Comparison of ENCODE assay signal across 6 cellular contexts in genomic region chr14:101002738-101003137, GRCh38.
"Had no signal": no experiment of that assay in that cellular context is flagged by ENCODE, and none has a peak within 500 bp of the region (broad histone marks: within the 10 kb centered on the region; RNA-seq: fewer than 3 reads in every experiment).

No MANE protein-coding gene starts in this region.

- H3K27ac ChIP-seq: HL-60 had no signal

- H3K4me1 ChIP-seq: HAP-1 had no signal

- H3K9me3 ChIP-seq: HAP-1 had no signal

- H3K36me3 ChIP-seq: HAP-1 had no signal

- H3K4me3 ChIP-seq: HAP-1, K562 had no signal

- DNase-seq: GOT3, H7, KG1 had no signal
